18 cellular contexts compared by ENCODE assay signal in genomic region chr6:134003542-134003951, GRCh38. TPM values are rescaled to one million over a fixed set of nuclear protein-coding genes. Genes with fewer than 3 reads are reported as not detected.
A peak's percentile ranks its signal among the peaks of the same experiment; 100 is the strongest.
DNase-seq lines count a peak whose midpoint lies in the region; ATAC-seq and TF ChIP-seq lines count a peak whose summit lies in the region.
"Had no signal": no experiment of that assay in that cellular context is flagged by ENCODE, and none has a peak within 500 bp of the region (broad histone marks: within the 10 kb centered on the region; RNA-seq: fewer than 3 reads in every experiment).

No MANE protein-coding gene starts in this region.

- H3K27me3 Mint-ChIP-seq in neural progenitor cell (ENCODE audit: insufficient read depth, low read depth) (peaks cover 3% of the 10 kb centered on the region), CD14-positive monocyte (ENCODE audit: low read depth in 3 of 3) (peaks cover 1 to 3% (median 2%) of the 10 kb centered on the region in 3 donors)

- peak overlapping the region; percentile 48 for H3K27ac Mint-ChIP-seq in neural progenitor cell
- peak overlapping the region in 1 of 7 donors; percentile 16 for H3K27ac Mint-ChIP-seq in CD14-positive monocyte
- H3K27ac Mint-ChIP-seq: activated CD8-positive, alpha-beta T cell treated with anti-CD3 and anti-CD28 coated beads, Interleukin-2, amount 10 ng/mL, durations not matched to agents 7 days and 5 days; mesothelial cell of epicardium had no signal

- no peaks in the 10 kb centered on the region for H3K79me2 ChIP-seq in neural progenitor cell (ENCODE audit: low read depth)

- H3K4me3 Mint-ChIP-seq in neural progenitor cell (peak overlapping the region; percentile 12), CD14-positive monocyte (no peak overlapping the region)
- H3K4me3 Mint-ChIP-seq: activated CD8-positive, alpha-beta T cell treated with anti-CD3 and anti-CD28 coated beads, Interleukin-2, amount 10 ng/mL, durations not matched to agents 7 days and 5 days; mesothelial cell of epicardium had no signal

- peak overlapping the region; percentile 45 for H3K4me2 ChIP-seq in neural progenitor cell

- no peak overlapping the region for H3K9ac ChIP-seq in neural progenitor cell

- no peaks in the 10 kb centered on the region for H3K27me3 ChIP-seq in neural progenitor cell
- H3K27me3 ChIP-seq: SJSA1, tibial artery had no signal

- no peak overlapping the region for H2AFZ ChIP-seq in neural progenitor cell (replicated peaks)

- H3K4me1 Mint-ChIP-seq in neural progenitor cell = peaks cover 17% of the 10 kb centered on the region
- H3K4me1 Mint-ChIP-seq in CD14-positive monocyte = peaks cover 13% of the 10 kb centered on the region

- DNase-seq in DMS79 treated with DMSO at 0.1 percent for 48 hours (lab: John Stamatoyannopoulos, UW) (peak; percentile 51), NCI-H2029 treated with DMSO at 0.1 percent for 48 hours (lab: John Stamatoyannopoulos, UW) (peak; percentile 66), neural progenitor cell (ENCODE audit: low spot score) (peak; percentile 65), CD14-positive monocyte (ENCODE audit: low spot score) (no peak), foreskin fibroblast (no peak)
- DNase-seq: activated CD8-positive, alpha-beta T cell treated with anti-CD3 and anti-CD28 coated beads, Interleukin-2, amount 10 ng/mL, durations not matched to agents 7 days and 5 days; activated effector memory CD4-positive, alpha-beta T cell treated with Interleukin-2 at 50 U/mL for 16 hours; AML-193; effector CD8-positive, alpha-beta T cell; HCEC 1CT; stimulated activated CD4-positive, alpha-beta T cell treated with anti-CD3 and anti-CD28 coated beads, Interleukin-1b, Interleukin-23, amount 100 ng/mL, for 48 hours; tibial artery had no signal

- H3F3A ChIP-seq in neural progenitor cell (ENCODE audit: low read depth) = peaks cover 30% of the 10 kb centered on the region

- H3K36me3 ChIP-seq in neural progenitor cell = no peaks in the 10 kb centered on the region
- H3K36me3 ChIP-seq: SJSA1, tibial artery had no signal

- no peak for TF ChIP-seq CTCF in VCaP (conservative IDR thresholded peaks at IDR 0.05)
- TF ChIP-seq CTCF in neural progenitor cell (IDR thresholded peaks at IDR 0.05) = no peak
- no peak for TF ChIP-seq CTCF in CD14-positive monocyte (IDR thresholded peaks at IDR 0.05)
- no peak for TF ChIP-seq CTCF in foreskin fibroblast (IDR thresholded peaks at IDR 0.05; ENCODE audit: low read depth, low read length)

- H3K4me3 ChIP-seq in neural progenitor cell (peak overlapping the region; percentile 4), foreskin fibroblast (ENCODE audit: low read depth in 1 of 2, low read length in 2 of 2) (no peak overlapping the region)
- H3K4me3 ChIP-seq: SJSA1, tibial artery had no signal

- H4K20me1 ChIP-seq in neural progenitor cell (ENCODE audit: low read depth) = no peaks in the 10 kb centered on the region

- intact Hi-C loops in CD14-positive monocyte (cut with micrococcal nuclease) = no loop called here

- no peaks in the 10 kb centered on the region for H3K9me3 ChIP-seq in neural progenitor cell (ENCODE audit: low read depth)
- H3K9me3 ChIP-seq: SJSA1, tibial artery had no signal

- H3K9me3 Mint-ChIP-seq in neural progenitor cell = no peaks in the 10 kb centered on the region
- H3K9me3 Mint-ChIP-seq in CD14-positive monocyte = no peaks in the 10 kb centered on the region
- H3K9me3 Mint-ChIP-seq: mesothelial cell of epicardium had no signal

- no peak for ATAC-seq in HG03378 (IDR thresholded peaks at IDR 0.05; ENCODE audit: unreplicated experiment)
- no peak for ATAC-seq in HG03139 (IDR thresholded peaks at IDR 0.05; ENCODE audit: unreplicated experiment)
- ATAC-seq: activated CD8-positive, alpha-beta T cell treated with anti-CD3 and anti-CD28 coated beads, Interleukin-2, amount 10 ng/mL, durations not matched to agents 7 days and 5 days had no signal

- H3K4me1 ChIP-seq in neural progenitor cell = peaks cover 23% of the 10 kb centered on the region

- H3K36me3 Mint-ChIP-seq in neural progenitor cell (peaks cover 8% of the 10 kb centered on the region), CD14-positive monocyte (peaks cover 0 to 1% of the 10 kb centered on the region in 2 donors)

- H3K27ac ChIP-seq in VCaP (peak overlapping the region; percentile 68), neural progenitor cell (peak overlapping the region; percentile 75)
- H3K27ac ChIP-seq: HL-60, SJSA1 had no signal

RNA-seq across cellular contexts. Expression of gene SLC2A12, which starts 48.9 kb away (rescaled TPM):
- total RNA-seq in neural progenitor cell (ENCODE audit: low replicate concordance) = 26.0 and 29.2 TPM in 2 replicates
- under 1 TPM; 0.27 to 0.42 TPM for polyA plus RNA-seq in CD14-positive monocyte

RNA-seq across cellular contexts. Expression of gene TBPL1, which starts 50.5 kb away (rescaled TPM):
- 85.8 and 125 TPM in 2 replicates for total RNA-seq in neural progenitor cell (ENCODE audit: low replicate concordance)
- 10 to 100 TPM; 35.5 to 35.6 TPM for polyA plus RNA-seq in CD14-positive monocyte

Comparison
In these comparisons a context has a peak if more than half of its experiments do, and no peak if none do; other contexts are left out.
1. DNase-seq: peak in DMS79 treated with DMSO at 0.1 percent for 48 hours (single experiment), NCI-H2029 treated with DMSO at 0.1 percent for 48 hours (single experiment) and neural progenitor cell (single experiment); none in CD14-positive monocyte (single experiment) and foreskin fibroblast (0 of 2).